In genomic region chr7:42931834-42932651, GRCh38 we compare ENCODE assay signal across 8 cellular contexts. TPM values are rescaled to one million over a fixed set of nuclear protein-coding genes. Genes with fewer than 3 reads are reported as not detected.
DNase-seq lines count a peak whose midpoint lies in the region; ATAC-seq, FAIRE-seq and TF ChIP-seq lines count a peak whose summit lies in the region.

Gene MRPL32 (plus strand): TSS chr7:42932376. CDS start chr7:42932387, 11 bp downstream.
Gene PSMA2 (minus strand): TSS chr7:42932174. CDS start chr7:42932158, 16 bp downstream.

- peak; percentile 95 for DNase-seq in NCI-H187 treated with DMSO at 0.1 percent for 48 hours (lab: John Stamatoyannopoulos, UW)
- DNase-seq in anterior cingulate cortex (lab: John Stamatoyannopoulos, UW) = peak; percentile 65 to 99 (median 95)
- DNase-seq in right atrium auricular region (ENCODE audit: low spot score) = peak; percentile 97
- peak; percentile 93 to 96 for DNase-seq in psoas muscle
- DNase-seq in urothelium cell line (ENCODE audit: low spot score) = peak; percentile 99

- no peaks in the 10 kb centered on the region for H3K9me3 ChIP-seq in right atrium auricular region
- H3K9me3 ChIP-seq in psoas muscle = no peaks in the 10 kb centered on the region

- H3K4me3 ChIP-seq in right atrium auricular region (peak within 1 kb of the TSS; percentile 82 to 93), psoas muscle (peak within 1 kb of the TSS; percentile 93)

- FAIRE-seq in urothelium cell line (lab: Jason Lieb, UNC) = peak; percentile 72

- H3K4me1 ChIP-seq in right atrium auricular region (peaks cover 0 to 42% of the 10 kb centered on the region in 2 donors), psoas muscle (peaks cover 31% of the 10 kb centered on the region)

- peak within 1 kb of the TSS; percentile 72 to 84 for H3K27ac ChIP-seq in right atrium auricular region
- peak within 1 kb of the TSS; percentile 88 for H3K27ac ChIP-seq in psoas muscle

- intact Hi-C loops in T-helper 2 cell treated with Interferon-gamma antibody and Interleukin-4, amounts not matched to agents 100 ng/mL and 5 ng/mL, for 36 hours (cut with micrococcal nuclease) = loop anchor here (1.0 to 5.0 kb wide), 5 partner anchors 14 to 795 kb away; partner anchors contain the start of genes C7orf25, COA1 and STK17A
- intact Hi-C loops in psoas muscle (cut with DNase I) = no loop called here

- peaks cover 16% of the 10 kb centered on the region for H3K36me3 ChIP-seq in right atrium auricular region
- H3K36me3 ChIP-seq in psoas muscle (ENCODE audit: insufficient read depth in 1 of 2, low read depth in 1 of 2) = peaks cover 5 to 27% of the 10 kb centered on the region in 2 donors

- WGBS in psoas muscle, 3 donors = 0 to 1% (median 0%) methylated on average over 56 of the region's 56 CpGs

- ATAC-seq in GM18499 (IDR thresholded peaks at IDR 0.05; ENCODE audit: insufficient read depth, unreplicated experiment) (peak; percentile 99), HG02943 (IDR thresholded peaks at IDR 0.05; ENCODE audit: low read depth, unreplicated experiment) (peak; percentile 100), psoas muscle (peak; percentile 98 to 100 (median 100))

- H3K27me3 ChIP-seq in right atrium auricular region (no peaks in the 10 kb centered on the region), psoas muscle (ENCODE audit: insufficient read depth in 3 of 3, low read length in 2 of 3) (no peaks in the 10 kb centered on the region)

- TF ChIP-seq CTCF in right atrium auricular region (IDR thresholded peaks at IDR 0.05) = no peak
- TF ChIP-seq CTCF in psoas muscle (IDR thresholded peaks at IDR 0.05) = no peak

RNA-seq across cellular contexts. Expression of gene MRPL32, which starts in this region (rescaled TPM):
- 49.6 and 53.0 TPM in 2 replicates for total RNA-seq in T-helper 2 cell treated with Interferon-gamma antibody and Interleukin-4, amounts not matched to agents 100 ng/mL and 5 ng/mL, for 36 hours
- total RNA-seq in right atrium auricular region (10 to 100 TPM; 36.1 to 53.1 TPM), psoas muscle (10 to 100 TPM; 34.3 to 51.7 (median 46.7) TPM)
- 100 to 1,000 TPM in 2 of 3 donors, 10 to 100 TPM in 1; 66.1 to 133 (median 103) TPM for polyA plus RNA-seq in psoas muscle

RNA-seq across cellular contexts. Expression of gene PSMA2, which starts in this region (rescaled TPM):
- 149 and 154 TPM in 2 replicates for total RNA-seq in T-helper 2 cell treated with Interferon-gamma antibody and Interleukin-4, amounts not matched to agents 100 ng/mL and 5 ng/mL, for 36 hours
- total RNA-seq in right atrium auricular region (10 to 100 TPM; 50.7 to 61.8 TPM), psoas muscle (100 to 1,000 TPM in 3 of 4 donors, 10 to 100 TPM in 1; 57.4 to 145 (median 111) TPM)
- 100 to 1,000 TPM; 203 to 334 (median 235) TPM for polyA plus RNA-seq in psoas muscle

Comparison
In these comparisons a context has a peak if more than half of its experiments do, and no peak if none do; other contexts are left out.
1. Peak in every context shown above with its lines: DNase-seq, ATAC-seq, H3K4me3 ChIP-seq and H3K27ac ChIP-seq.